Comparison of ENCODE assay signal across 12 cellular contexts in genomic region chr6:133368664-133369063, GRCh38.
DNase-seq lines count a peak whose midpoint lies in the region; ATAC-seq and TF ChIP-seq lines count a peak whose summit lies in the region.
"Had no signal": no experiment of that assay in that cellular context is flagged by ENCODE, and none has a peak within 500 bp of the region (broad histone marks: within the 10 kb centered on the region; RNA-seq: fewer than 3 reads in every experiment).

No MANE protein-coding gene starts in this region.

- no peak overlapping the region for H3K4me3 Mint-ChIP-seq in activated CD8-positive, alpha-beta T cell treated with anti-CD3 and anti-CD28 coated beads for 36 hours
- H3K4me3 Mint-ChIP-seq: activated CD4-positive, alpha-beta memory T cell treated with anti-CD3 and anti-CD28 coated beads for 36 hours had no signal

- no peaks in the 10 kb centered on the region for H3K36me3 ChIP-seq in MG63
- no peaks in the 10 kb centered on the region for H3K36me3 ChIP-seq in OCI-LY3 (replicated peaks; ENCODE audit: low read depth, low read length)
- H3K36me3 ChIP-seq: HAP-1, left lung had no signal

- no peak overlapping the region for H3K9ac ChIP-seq in OCI-LY3 (ENCODE audit: low read length)

- H4K20me1 ChIP-seq in OCI-LY3 (ENCODE audit: insufficient read depth, low read length): no peaks in the 10 kb centered on the region

- DNase-seq in DMS53 treated with DMSO at 0.1 percent for 48 hours (lab: John Stamatoyannopoulos, UW; ENCODE audit: unreplicated experiment) (peak; percentile 42), MG63 (peak; percentile 40), right cardiac atrium (peak in 1 of 3 donors; percentile 33), posterior vena cava (ENCODE audit: low spot score) (no peak)
- DNase-seq in stimulated activated naive CD8-positive, alpha-beta T cell treated with anti-CD3 and anti-CD28 coated beads, Interleukin-15, Interleukin-2, amounts not matched to agents 100 U/mL and 50 U/mL, for 24 hours: no peak
- DNase-seq in activated CD8-positive, alpha-beta T cell treated with anti-CD3 and anti-CD28 coated beads for 36 hours: no peak
- DNase-seq: activated CD4-positive, alpha-beta memory T cell treated with anti-CD3 and anti-CD28 coated beads for 36 hours; left lung had no signal

- H3K27me3 ChIP-seq in MG63: no peaks in the 10 kb centered on the region
- H3K27me3 ChIP-seq in OCI-LY3 (ENCODE audit: low read depth, low read length): no peaks in the 10 kb centered on the region
- no peaks in the 10 kb centered on the region for H3K27me3 ChIP-seq in right cardiac atrium (ENCODE audit: control insufficient read depth, insufficient read depth)
- H3K27me3 ChIP-seq: left lung had no signal

- no peaks in the 10 kb centered on the region for H3K79me2 ChIP-seq in OCI-LY3 (ENCODE audit: low read length)

- no peak overlapping the region for H3K4me2 ChIP-seq in OCI-LY3 (ENCODE audit: low read length)

- no peaks in the 10 kb centered on the region for H3K27me3 Mint-ChIP-seq in activated CD8-positive, alpha-beta T cell treated with anti-CD3 and anti-CD28 coated beads for 36 hours
- H3K27me3 Mint-ChIP-seq: activated CD4-positive, alpha-beta memory T cell treated with anti-CD3 and anti-CD28 coated beads for 36 hours had no signal

- H3K4me1 Mint-ChIP-seq in activated CD8-positive, alpha-beta T cell treated with anti-CD3 and anti-CD28 coated beads for 36 hours (ENCODE audit: low read depth): no peaks in the 10 kb centered on the region

- 56% methylated on average over 5 of the region's 5 CpGs for WGBS in right cardiac atrium

- TF ChIP-seq CTCF in OCI-LY3 (IDR thresholded peaks at IDR 0.05; ENCODE audit: low read depth, low read length): peak; percentile 36; the same call in 1 of the 2 replicates
- no peak for TF ChIP-seq CTCF in activated CD8-positive, alpha-beta T cell treated with anti-CD3 and anti-CD28 coated beads for 36 hours (IDR thresholded peaks at IDR 0.05)

- H3K27ac Mint-ChIP-seq in activated CD8-positive, alpha-beta T cell treated with anti-CD3 and anti-CD28 coated beads for 36 hours: no peak overlapping the region
- H3K27ac Mint-ChIP-seq: activated CD4-positive, alpha-beta memory T cell treated with anti-CD3 and anti-CD28 coated beads for 36 hours had no signal

- no peak overlapping the region for H2AFZ ChIP-seq in OCI-LY3 (ENCODE audit: low read depth, low read length)

- H3K4me3 ChIP-seq in MG63: peak overlapping the region; percentile 4; the same call in 1 of the 2 replicates
- H3K4me3 ChIP-seq in OCI-LY3 (ENCODE audit: low read length): no peak overlapping the region
- no peak overlapping the region for H3K4me3 ChIP-seq in right cardiac atrium (ENCODE audit: low read length)
- H3K4me3 ChIP-seq: HAP-1, left lung, skin epidermis had no signal

- intact Hi-C loops in right cardiac atrium (cut with DNase I) (loop anchor here in 1 of 4 donors (10.0 kb wide), 1 partner anchor 424 kb away; no protein-coding TSS in a partner anchor), posterior vena cava (cut with DNase I) (no loop called here)
- intact Hi-C loops in activated CD8-positive, alpha-beta T cell treated with anti-CD3 and anti-CD28 coated beads for 36 hours (cut with micrococcal nuclease): no loop called here

- no peaks in the 10 kb centered on the region for H3K9me3 ChIP-seq in MG63
- no peaks in the 10 kb centered on the region for H3K9me3 ChIP-seq in OCI-LY3 (ENCODE audit: insufficient read depth, low read length)
- H3K9me3 ChIP-seq in right cardiac atrium (ENCODE audit: control insufficient read depth, low read length): no peaks in the 10 kb centered on the region
- H3K9me3 ChIP-seq: HAP-1, left lung had no signal

- H3K4me1 ChIP-seq in OCI-LY3 (ENCODE audit: low read length) (peaks cover 3% of the 10 kb centered on the region; the same call in 1 of the 2 replicates), right cardiac atrium (ENCODE audit: control insufficient read depth, insufficient read depth, low read length) (no peaks in the 10 kb centered on the region)
- H3K4me1 ChIP-seq: left lung had no signal

- H3K27ac ChIP-seq in OCI-LY3 (ENCODE audit: low read length) (no peak overlapping the region), right cardiac atrium (ENCODE audit: low read length) (no peak overlapping the region)
- H3K27ac ChIP-seq: left lung, skin epidermis had no signal

- POLR2A ChIA-PET in activated CD8-positive, alpha-beta T cell treated with anti-CD3 and anti-CD28 coated beads for 36 hours (lab: Charles Lee): no interaction called here

- H3K36me3 Mint-ChIP-seq in activated CD8-positive, alpha-beta T cell treated with anti-CD3 and anti-CD28 coated beads for 36 hours (ENCODE audit: low read depth): no peaks in the 10 kb centered on the region
- H3K36me3 Mint-ChIP-seq: activated CD4-positive, alpha-beta memory T cell treated with anti-CD3 and anti-CD28 coated beads for 36 hours had no signal

- H3K9me3 Mint-ChIP-seq in activated CD8-positive, alpha-beta T cell treated with anti-CD3 and anti-CD28 coated beads for 36 hours: no peaks in the 10 kb centered on the region
- H3K9me3 Mint-ChIP-seq: activated CD4-positive, alpha-beta memory T cell treated with anti-CD3 and anti-CD28 coated beads for 36 hours had no signal

- CTCF ChIA-PET in activated CD8-positive, alpha-beta T cell treated with anti-CD3 and anti-CD28 coated beads for 36 hours (lab: Charles Lee): no interaction called here

- peak; percentile 23 to 31 for ATAC-seq in right cardiac atrium
- no peak for ATAC-seq in HG03280 (IDR thresholded peaks at IDR 0.05; ENCODE audit: unreplicated experiment)
- ATAC-seq in stimulated activated naive CD8-positive, alpha-beta T cell treated with anti-CD3 and anti-CD28 coated beads, Interleukin-15, Interleukin-2, amounts not matched to agents 100 U/mL and 50 U/mL, for 24 hours: no peak
- ATAC-seq in activated CD8-positive, alpha-beta T cell treated with anti-CD3 and anti-CD28 coated beads for 36 hours: no peak
- ATAC-seq: left lung had no signal

Comparison
In these comparisons a context has a peak if more than half of its experiments do, and no peak if none do; other contexts are left out.
1. DNase-seq: peak in DMS53 treated with DMSO at 0.1 percent for 48 hours (single experiment) and MG63 (single experiment); none in posterior vena cava (single experiment), stimulated activated naive CD8-positive, alpha-beta T cell treated with anti-CD3 and anti-CD28 coated beads, Interleukin-15, Interleukin-2, amounts not matched to agents 100 U/mL and 50 U/mL, for 24 hours (single experiment) and activated CD8-positive, alpha-beta T cell treated with anti-CD3 and anti-CD28 coated beads for 36 hours (single experiment).
2. ATAC-seq: peak in right cardiac atrium (2 of 2); none in HG03280 (single experiment), stimulated activated naive CD8-positive, alpha-beta T cell treated with anti-CD3 and anti-CD28 coated beads, Interleukin-15, Interleukin-2, amounts not matched to agents 100 U/mL and 50 U/mL, for 24 hours (single experiment) and activated CD8-positive, alpha-beta T cell treated with anti-CD3 and anti-CD28 coated beads for 36 hours (single experiment).